9 cellular contexts compared by ENCODE assay signal in the genomic region with DNA sequence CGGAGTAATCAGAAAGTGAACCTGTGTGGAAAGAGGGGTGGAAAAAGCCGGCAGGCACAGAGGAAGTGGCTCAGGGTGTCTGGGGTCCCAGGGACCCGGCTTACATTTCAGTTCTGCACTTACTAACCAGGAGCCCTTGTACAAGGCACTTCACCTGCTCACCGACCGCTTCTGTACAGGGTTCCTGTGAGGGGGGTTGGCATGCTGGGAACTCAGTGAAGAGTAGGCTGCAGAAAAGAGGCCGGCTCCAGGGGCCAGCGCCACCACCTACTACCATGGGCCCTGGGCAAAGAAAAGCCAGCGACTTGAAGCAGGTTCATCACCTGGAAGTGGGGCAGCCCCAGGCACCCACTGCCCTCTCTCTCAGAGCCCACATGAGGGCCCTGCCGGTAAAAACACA. TPM values are rescaled to one million over a fixed set of nuclear protein-coding genes. Genes with fewer than 3 reads are reported as not detected.
A peak's percentile ranks its signal among the peaks of the same experiment; 100 is the strongest.
DNase-seq lines count a peak whose midpoint lies in the region; ATAC-seq and TF ChIP-seq lines count a peak whose summit lies in the region.
"Had no signal": no experiment of that assay in that cellular context is flagged by ENCODE, and none has a peak within 500 bp of the region (broad histone marks: within the 10 kb centered on the region; RNA-seq: fewer than 3 reads in every experiment).

No MANE protein-coding gene starts in this region.

- intact Hi-C loops in tibial artery (cut with DNase I; ENCODE audit: low total_unique reads), result no loop called here

- no peak overlapping the region for H3K4me3 ChIP-seq in tibial artery

- no peaks in the 10 kb centered on the region for H3K9me3 ChIP-seq in tibial artery

- peak; percentile 69 for DNase-seq in activated CD8-positive, alpha-beta memory T cell treated with anti-CD3 and anti-CD28 coated beads for 24 hours
- no peak for DNase-seq in activated CD8-positive, alpha-beta memory T cell treated with anti-CD3 and anti-CD28 coated beads, Interleukin-2, amount 50 U/mL, for 4 hours
- DNase-seq in tibial artery, result no peak
- no peak for DNase-seq in omental fat pad (ENCODE audit: low spot score)
- DNase-seq: NCI-H2171 treated with DMSO at 0.1 percent for 48 hours had no signal

- no peak overlapping the region for H3K4me3 Mint-ChIP-seq in activated naive CD8-positive, alpha-beta T cell
- no peak overlapping the region for H3K4me3 Mint-ChIP-seq in nephron

- TF ChIP-seq CTCF in nephron (IDR thresholded peaks at IDR 0.05; ENCODE audit: unreplicated experiment in 3 of 3), result no peak
- no peak for TF ChIP-seq CTCF in tibial artery (IDR thresholded peaks at IDR 0.05)
- TF ChIP-seq CTCF in omental fat pad (IDR thresholded peaks at IDR 0.05), result no peak

- peak overlapping the region; percentile 85 to 89 for H3K27ac ChIP-seq in tibial artery

- H3K9me3 Mint-ChIP-seq in activated naive CD8-positive, alpha-beta T cell (ENCODE audit: low read depth), result no peaks in the 10 kb centered on the region
- H3K9me3 Mint-ChIP-seq in nephron, result no peaks in the 10 kb centered on the region

- H3K27me3 ChIP-seq in tibial artery, result no peaks in the 10 kb centered on the region

- H3K36me3 Mint-ChIP-seq in activated naive CD8-positive, alpha-beta T cell, result peaks cover 12% of the 10 kb centered on the region
- H3K36me3 Mint-ChIP-seq in nephron (ENCODE audit: low read depth), result peaks cover 5% of the 10 kb centered on the region

- H3K27ac Mint-ChIP-seq in activated naive CD8-positive, alpha-beta T cell, result peak overlapping the region; percentile 86
- peak overlapping the region; percentile 83 to 93 (median 92) for H3K27ac Mint-ChIP-seq in nephron

- ATAC-seq in HG03354 (IDR thresholded peaks at IDR 0.05; ENCODE audit: poor library complexity, severe bottlenecking, unreplicated experiment) (no peak), HG03469 (IDR thresholded peaks at IDR 0.05; ENCODE audit: unreplicated experiment) (no peak), omental fat pad (ENCODE audit: low FRiP score) (no peak)

- H3K27me3 Mint-ChIP-seq in activated naive CD8-positive, alpha-beta T cell, result no peaks in the 10 kb centered on the region
- no peaks in the 10 kb centered on the region for H3K27me3 Mint-ChIP-seq in nephron (ENCODE audit: low read depth)

- H3K36me3 ChIP-seq in tibial artery, result no peaks in the 10 kb centered on the region

- H3K4me1 Mint-ChIP-seq in activated naive CD8-positive, alpha-beta T cell (ENCODE audit: low read depth), result peaks cover 59% of the 10 kb centered on the region
- peaks cover 36% of the 10 kb centered on the region for H3K4me1 Mint-ChIP-seq in nephron

- H3K4me1 ChIP-seq in tibial artery, result peaks cover 0 to 84% (median 67%) of the 10 kb centered on the region in 4 donors

RNA-seq across cellular contexts. Expression of a gene that starts 6.2 kb away (rescaled TPM):
- total RNA-seq in omental fat pad, result 10 to 100 TPM; 15.1 to 34.7 (median 18.8) TPM

RNA-seq across cellular contexts. Expression of a gene that starts 56.3 kb away (rescaled TPM):
- total RNA-seq in omental fat pad, result 10 to 100 TPM in 1 of 4 donors, 1 to 10 TPM in 3; 2.8 to 34.7 (median 6.4) TPM
